Comparison of ENCODE assay signal across 1 cellular context in genomic region chr15:90863987-90864386, GRCh38.
TF ChIP-seq lines count a peak whose summit lies in the region.

No MANE protein-coding gene starts in this region.

TF ChIP-seq in A549, 52 proteins besides CTCF, POLR2A, EP300 and RAD21 (continued from another document):
- TF ChIP-seq REST (IDR thresholded peaks at IDR 0.05) (no peak), BHLHE40 (IDR thresholded peaks at IDR 0.05; ENCODE audit: low read depth, low read length) (no peak), HES2 (IDR thresholded peaks at IDR 0.05) (no peak), RNF2 (IDR thresholded peaks at IDR 0.05; ENCODE audit: borderline replicate concordance, low read depth) (no peak), GATA3 (IDR thresholded peaks at IDR 0.05; ENCODE audit: borderline replicate concordance) (no peak), HMGXB4 (CRISPR knock-in tag; IDR thresholded peaks at IDR 0.05; ENCODE audit: borderline replicate concordance) (no peak)
